ENCODE assay signal across 9 cellular contexts in the genomic region with DNA sequence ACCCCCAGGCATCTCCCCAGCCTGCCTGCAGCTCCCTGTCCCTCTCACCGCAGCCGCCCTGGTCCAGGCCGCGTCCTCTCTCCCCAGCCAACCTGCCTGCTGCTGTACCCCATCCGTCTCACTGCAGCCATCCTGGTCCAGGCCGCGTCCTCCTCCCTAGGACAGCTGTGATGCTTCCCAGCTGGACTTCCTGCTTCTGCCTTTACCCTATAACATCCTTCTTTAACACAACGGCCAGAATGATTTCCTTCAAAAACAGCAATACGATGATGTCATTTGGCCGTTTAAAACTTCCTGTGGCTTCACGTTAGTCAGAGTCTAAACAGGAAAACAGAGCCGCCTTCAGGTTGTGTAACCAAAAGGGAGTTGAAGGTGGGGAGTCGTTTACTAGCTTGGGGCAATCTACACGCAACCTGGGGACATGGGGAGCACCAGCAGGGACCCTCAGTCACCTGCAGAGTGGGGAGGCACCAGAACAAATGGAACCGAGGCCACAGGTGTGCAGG. TPM values are rescaled to one million over a fixed set of nuclear protein-coding genes. Genes with fewer than 3 reads are reported as not detected.
DNase-seq lines count a peak whose midpoint lies in the region; ATAC-seq and TF ChIP-seq lines count a peak whose summit lies in the region.
"Had no signal": no experiment of that assay in that cellular context is flagged by ENCODE, and none has a peak within 500 bp of the region (broad histone marks: within the 10 kb centered on the region; RNA-seq: fewer than 3 reads in every experiment).

No MANE protein-coding gene starts in this region.

- H4K20me1 ChIP-seq in BLaER1 treated with 17β-estradiol and CSF1 and Interleukin-3, amounts not matched to agents 10 nM and 100 nM: no peaks in the 10 kb centered on the region

- peaks cover 6% of the 10 kb centered on the region for H3K4me1 Mint-ChIP-seq in T-helper 17 cell

- peaks cover 19 to 49% (median 44%) of the 10 kb centered on the region in 10 experiments for H3K4me1 ChIP-seq in BLaER1 treated with 17β-estradiol and CSF1 and Interleukin-3, amounts not matched to agents 10 nM and 100 nM
- H3K4me1 ChIP-seq in vagina: no peaks in the 10 kb centered on the region

- H3K4me3 Mint-ChIP-seq in T-helper 17 cell: no peak overlapping the region

- H3K27ac ChIP-seq in BLaER1 treated with 17β-estradiol and CSF1 and Interleukin-3, amounts not matched to agents 10 nM and 100 nM: peak overlapping the region in 10 of 11 experiments; percentile 40 to 87 (median 84); a peak in 20 of 22 replicates
- no peak overlapping the region for H3K27ac ChIP-seq in vagina
- H3K27ac ChIP-seq: PC-9 had no signal

- H3K4me3 ChIP-seq in BLaER1 treated with 17β-estradiol and CSF1 and Interleukin-3, amounts not matched to agents 10 nM and 100 nM: peak overlapping the region in 8 of 10 experiments; percentile 5 to 45 (median 37); a peak in 12 of 20 replicates
- H3K4me3 ChIP-seq in vagina: no peak overlapping the region
- H3K4me3 ChIP-seq: PC-9 had no signal

- H3K36me3 ChIP-seq in BLaER1 treated with 17β-estradiol and CSF1 and Interleukin-3, amounts not matched to agents 10 nM and 100 nM: no peaks in the 10 kb centered on the region
- H3K36me3 ChIP-seq in vagina: no peaks in the 10 kb centered on the region

- peaks cover 5 to 20% (median 10%) of the 10 kb centered on the region in 11 experiments; a peak in 14 of 22 replicates for H3K9me3 ChIP-seq in BLaER1 treated with 17β-estradiol and CSF1 and Interleukin-3, amounts not matched to agents 10 nM and 100 nM (replicated peaks in 1 of 11)
- H3K9me3 ChIP-seq in T-helper 17 cell (ENCODE audit: control insufficient read depth, low read length, poor library complexity, severe bottlenecking): no peaks in the 10 kb centered on the region
- H3K9me3 ChIP-seq in vagina: no peaks in the 10 kb centered on the region

- peak overlapping the region; percentile 55 to 92 (median 83) for H3K4me2 ChIP-seq in BLaER1 treated with 17β-estradiol and CSF1 and Interleukin-3, amounts not matched to agents 10 nM and 100 nM
- H3K4me2 ChIP-seq: PC-9 had no signal

- H3K36me3 Mint-ChIP-seq in T-helper 17 cell (ENCODE audit: low read depth): peaks cover 2% of the 10 kb centered on the region

- no peaks in the 10 kb centered on the region for H3K27me3 ChIP-seq in BLaER1 treated with 17β-estradiol and CSF1 and Interleukin-3, amounts not matched to agents 10 nM and 100 nM
- H3K27me3 ChIP-seq in vagina: no peaks in the 10 kb centered on the region

- H3K27ac Mint-ChIP-seq in T-helper 17 cell: no peak overlapping the region

- DNase-seq in HK-2 (ENCODE audit: unreplicated experiment): peak; percentile 6
- no peak for DNase-seq in T-helper 17 cell
- peak; percentile 85 for DNase-seq in glomerular endothelial cell (ENCODE audit: extremely low read depth, low read depth, low spot score)
- no peak for DNase-seq in stimulated activated CD4-positive, alpha-beta T cell treated with anti-CD3 and anti-CD28 coated beads, Interleukin-2, amount 100 ng/mL, for 24 hours
- no peak for DNase-seq in globus pallidus (ENCODE audit: low spot score)
- no peak for DNase-seq in vagina (ENCODE audit: extremely low spot score in 2 of 2)

- H3K27me3 Mint-ChIP-seq in T-helper 17 cell: peaks cover 36% of the 10 kb centered on the region

- no peak for TF ChIP-seq POLR2A in vagina (IDR thresholded peaks at IDR 0.05)

- no peak for TF ChIP-seq CTCF in vagina (IDR thresholded peaks at IDR 0.05)

- intact Hi-C loops in vagina (cut with DNase I): no loop called here

- ATAC-seq in T-helper 17 cell: peak; percentile 27
- no peak for ATAC-seq in GM21423 (IDR thresholded peaks at IDR 0.05; ENCODE audit: unreplicated experiment)

- peak overlapping the region in 10 of 11 experiments; percentile 3 to 70 (median 68); a peak in 17 of 22 replicates for H3K9ac ChIP-seq in BLaER1 treated with 17β-estradiol and CSF1 and Interleukin-3, amounts not matched to agents 10 nM and 100 nM

RNA-seq across cellular contexts. Expression of gene ZFAND2A, which starts 32.2 kb away (rescaled TPM):
- total RNA-seq in T-helper 17 cell (10 to 100 TPM; 73.6 to 87.8 TPM), glomerular endothelial cell (18.1 and 23.5 TPM in 2 replicates), vagina (30.9 TPM)

RNA-seq across cellular contexts. Expression of gene UNCX, which starts 40.4 kb away (rescaled TPM):
- total RNA-seq in T-helper 17 cell (not detected), glomerular endothelial cell (not detected in 2 replicates), vagina (not detected)
- total RNA-seq: PC-9 had no signal

Comparison
In these comparisons a context has a peak if more than half of its experiments do, and no peak if none do; other contexts are left out.
1. H3K4me3 ChIP-seq: peak in BLaER1 treated with 17β-estradiol and CSF1 and Interleukin-3, amounts not matched to agents 10 nM and 100 nM (8 of 10); none in vagina (0 of 2).
2. DNase-seq: peak in HK-2 (single experiment) and glomerular endothelial cell (single experiment); none in T-helper 17 cell (0 of 3), stimulated activated CD4-positive, alpha-beta T cell treated with anti-CD3 and anti-CD28 coated beads, Interleukin-2, amount 100 ng/mL, for 24 hours (0 of 2), globus pallidus (single experiment) and vagina (0 of 2).